13 cellular contexts compared by ENCODE assay signal in genomic region chr3:138944136-138944658, GRCh38. TPM values are rescaled to one million over a fixed set of nuclear protein-coding genes. Genes with fewer than 3 reads are reported as not detected.
DNase-seq lines count a peak whose midpoint lies in the region; ATAC-seq and TF ChIP-seq lines count a peak whose summit lies in the region.
"Had no signal": no experiment of that assay in that cellular context is flagged by ENCODE, and none has a peak within 500 bp of the region (broad histone marks: within the 10 kb centered on the region; RNA-seq: fewer than 3 reads in every experiment).

No MANE protein-coding gene starts in this region.

- no peaks in the 10 kb centered on the region for H3K79me2 ChIP-seq in PC-3 (ENCODE audit: low read length)

- H3K27ac ChIP-seq in PC-3 (ENCODE audit: low read length) = no peak overlapping the region
- H3K27ac ChIP-seq: stomach had no signal

- H3K9ac ChIP-seq in ES-I3 (ENCODE audit: low read depth, low read length) = peak overlapping the region; percentile 63
- no peak overlapping the region for H3K9ac ChIP-seq in PC-3 (ENCODE audit: low read length)

- peak overlapping the region; percentile 45; the same call in 1 of the 2 replicates for H2AFZ ChIP-seq in PC-3 (ENCODE audit: low read length)

- H3K27me3 ChIP-seq in PC-3 (ENCODE audit: low read length) = no peaks in the 10 kb centered on the region
- H3K27me3 ChIP-seq: MG63 had no signal

- CTCF ChIA-PET in PC-3 (lab: Charles Lee) = no interaction called here

- H3K4me1 ChIP-seq in ES-I3 (ENCODE audit: insufficient read depth, low read length) (peaks cover 10% of the 10 kb centered on the region), PC-3 (ENCODE audit: insufficient read depth, low read length) (no peaks in the 10 kb centered on the region)

- no peaks in the 10 kb centered on the region for H4K20me1 ChIP-seq in PC-3 (ENCODE audit: low read length)

- H3K9me2 ChIP-seq in PC-3 (replicated peaks; ENCODE audit: low read length) = no peaks in the 10 kb centered on the region

- H3K9me3 Mint-ChIP-seq in osteocyte (ENCODE audit: unreplicated experiment) = no peaks in the 10 kb centered on the region

- no peak overlapping the region for H3K4me3 ChIP-seq in PC-3 (ENCODE audit: low read length)
- H3K4me3 ChIP-seq: MG63 had no signal

- H3K4me1 Mint-ChIP-seq in osteocyte (ENCODE audit: unreplicated experiment) = peaks cover 26% of the 10 kb centered on the region

- peak overlapping the region; percentile 32 for H3K4me3 Mint-ChIP-seq in osteocyte (ENCODE audit: unreplicated experiment)

- H3K27ac Mint-ChIP-seq in osteocyte (ENCODE audit: unreplicated experiment) = no peak overlapping the region

- BruUV-seq in PC-3 (replicated peaks; lab: Mats Ljungman, UMichigan) = no TSS peak

- peaks cover 85% of the 10 kb centered on the region for H3K27me3 Mint-ChIP-seq in osteocyte (ENCODE audit: unreplicated experiment)

- H3K4me2 ChIP-seq in PC-3 (ENCODE audit: low read length) = peak overlapping the region; percentile 26; the same call in 1 of the 2 replicates

- POLR2A ChIA-PET in PC-3 (lab: Charles Lee; ENCODE audit: unreplicated experiment) = no interaction called here

- no peak for DNase-seq in PC-3
- DNase-seq in fibroblast of peridontal ligament (ENCODE audit: extremely low read depth) = peak; percentile 38
- no peak for DNase-seq in osteocyte (ENCODE audit: extremely low spot score, unreplicated experiment)
- no peak for DNase-seq in NCI-H2196 (lab: John Stamatoyannopoulos, UW; ENCODE audit: unreplicated experiment)
- DNase-seq: head of caudate nucleus, MG63, NCI-H69, stomach had no signal

- no peaks in the 10 kb centered on the region for H3K36me3 Mint-ChIP-seq in osteocyte (ENCODE audit: unreplicated experiment)

- H3F3A ChIP-seq in PC-3 (ENCODE audit: low read length, unreplicated experiment) = no peaks in the 10 kb centered on the region

- intact Hi-C loops in PC-3 (cut with micrococcal nuclease) = loop anchor here (10.0 kb wide), 1 partner anchor 271 kb away; no protein-coding TSS in a partner anchor

- H3K9me3 ChIP-seq in ES-I3 (ENCODE audit: control insufficient read depth, insufficient read depth, low read length) (no peaks in the 10 kb centered on the region), PC-3 (ENCODE audit: low read length) (no peaks in the 10 kb centered on the region)
- H3K9me3 ChIP-seq: MG63, stomach had no signal

- ATAC-seq in PC-3 (no peak), HG02571 (IDR thresholded peaks at IDR 0.05; ENCODE audit: unreplicated experiment) (no peak), HG03520 (IDR thresholded peaks at IDR 0.05; ENCODE audit: unreplicated experiment) (no peak)
- ATAC-seq: HCT116 had no signal

- TF ChIP-seq CTCF in PC-3 (conservative IDR thresholded peaks at IDR 0.05; ENCODE audit: low read depth, low read length) = no peak
- TF ChIP-seq CTCF in osteocyte (IDR thresholded peaks at IDR 0.05) = no peak

- no peaks in the 10 kb centered on the region for H3K36me3 ChIP-seq in ES-I3 (ENCODE audit: insufficient read depth, low read length)
- H3K36me3 ChIP-seq in PC-3 (ENCODE audit: low read depth, low read length) = no peaks in the 10 kb centered on the region
- H3K36me3 ChIP-seq: MG63, stomach had no signal

RNA-seq across cellular contexts. Expression of gene FOXL2, which starts 2.7 kb away (rescaled TPM):
- total RNA-seq in PC-3 (2014; rRNA removed) (not detected in 2 replicates), osteocyte (0.21 and 0.24 TPM in 2 replicates)
- total RNA-seq: mononuclear cell, stomach had no signal

RNA-seq across cellular contexts. Expression of gene FOXL2NB, which starts 2.8 kb away (rescaled TPM):
- total RNA-seq in PC-3 (2014; rRNA removed) = 0.17 TPM in 1 of 2 replicates, not detected in the other
- total RNA-seq in osteocyte = 0.21 TPM in 1 of 2 replicates, not detected in the other
- total RNA-seq: stomach had no signal
